In the genomic region with DNA sequence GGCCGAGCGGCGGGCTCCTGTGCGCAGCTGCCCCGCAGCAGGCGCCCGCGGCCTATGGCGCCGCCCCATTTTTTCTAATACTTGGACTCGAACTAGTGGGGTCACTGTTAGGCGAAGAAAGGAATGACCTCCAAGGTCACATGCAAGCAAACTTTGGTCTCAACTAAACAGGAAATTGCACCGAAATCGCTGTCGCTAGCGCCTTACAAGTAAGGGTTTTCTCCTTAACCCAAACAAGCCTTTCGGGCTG, we compare ENCODE assay signal across 9 cellular contexts. TPM values are rescaled to one million over a fixed set of nuclear protein-coding genes. Genes with fewer than 3 reads are reported as not detected.
A peak's percentile ranks its signal among the peaks of the same experiment; 100 is the strongest.
DNase-seq lines count a peak whose midpoint lies in the region; ATAC-seq, FAIRE-seq and TF ChIP-seq lines count a peak whose summit lies in the region.
"Had no signal": no experiment of that assay in that cellular context is flagged by ENCODE, and none has a peak within 500 bp of the region (broad histone marks: within the 10 kb centered on the region; RNA-seq: fewer than 3 reads in every experiment).

No MANE protein-coding gene starts in this region.

- H3K4me2 ChIP-seq in KMS-11: peak overlapping the region; percentile 92

- peak overlapping the region; percentile 97 for H3K4me3 Mint-ChIP-seq in activated CD4-positive, alpha-beta memory T cell treated with anti-CD3 and anti-CD28 coated beads, Interleukin-2, amount 10 ng/mL, durations not matched to agents 7 days and 5 days

- H3K36me3 Mint-ChIP-seq in activated CD4-positive, alpha-beta memory T cell treated with anti-CD3 and anti-CD28 coated beads, Interleukin-2, amount 10 ng/mL, durations not matched to agents 7 days and 5 days (ENCODE audit: low read depth): peaks cover 66% of the 10 kb centered on the region

- POLR2A ChIA-PET in activated CD4-positive, alpha-beta memory T cell treated with anti-CD3 and anti-CD28 coated beads, Interleukin-2, amount 10 ng/mL, durations not matched to agents 7 days and 5 days (lab: Charles Lee): interaction anchor here (0.6 to 2.1 kb wide), 6 partner anchors 9 to 977 kb away, joined by 3 to 13 read pairs (median 6); partner anchors contain the start of gene C18orf32

- H3K9ac ChIP-seq in KMS-11: peak overlapping the region; percentile 86

- H2AFZ ChIP-seq in KMS-11 (ENCODE audit: low read depth) (peak overlapping the region; percentile 96), neuron (ENCODE audit: low read depth, low read length) (peak overlapping the region; percentile 84)

- ATAC-seq in GM21717 (IDR thresholded peaks at IDR 0.05; ENCODE audit: unreplicated experiment): peak; percentile 17

- H3K4me1 ChIP-seq in KMS-11 (ENCODE audit: low read depth, poor library complexity, severe bottlenecking) (peaks cover 20% of the 10 kb centered on the region), neuron (ENCODE audit: insufficient read depth, low read length) (peaks cover 19% of the 10 kb centered on the region)

- no peak for TF ChIP-seq CTCF in KMS-11 (conservative IDR thresholded peaks at IDR 0.05; ENCODE audit: low read depth, low read length)

- no peak for FAIRE-seq in frontal cortex (lab: Jason Lieb, UNC)
- FAIRE-seq: G401.6 had no signal

- peaks cover 51% of the 10 kb centered on the region for H3K4me1 Mint-ChIP-seq in activated CD4-positive, alpha-beta memory T cell treated with anti-CD3 and anti-CD28 coated beads, Interleukin-2, amount 10 ng/mL, durations not matched to agents 7 days and 5 days

- H3K27me3 ChIP-seq in KMS-11 (ENCODE audit: insufficient read depth, low read depth) (no peaks in the 10 kb centered on the region), neuron (ENCODE audit: insufficient read depth, low read length) (no peaks in the 10 kb centered on the region)

- H3K27me3 Mint-ChIP-seq in activated CD4-positive, alpha-beta memory T cell treated with anti-CD3 and anti-CD28 coated beads, Interleukin-2, amount 10 ng/mL, durations not matched to agents 7 days and 5 days: no peaks in the 10 kb centered on the region

- H3K27ac Mint-ChIP-seq in activated CD4-positive, alpha-beta memory T cell treated with anti-CD3 and anti-CD28 coated beads, Interleukin-2, amount 10 ng/mL, durations not matched to agents 7 days and 5 days: peak overlapping the region; percentile 98

- DNase-seq in NCI-H510A treated with DMSO at 0.1 percent for 48 hours (lab: John Stamatoyannopoulos, UW) (peak; percentile 51), NCI-H510A (lab: John Stamatoyannopoulos, UW) (no peak), frontal cortex (ENCODE audit: low spot score in 2 of 2) (peak; percentile 9 to 39), KG1 (lab: John Stamatoyannopoulos, UW) (no peak)
- no peak for DNase-seq in activated CD4-positive, alpha-beta memory T cell treated with anti-CD3 and anti-CD28 coated beads, Interleukin-2, amount 10 ng/mL, durations not matched to agents 7 days and 5 days

- CTCF ChIA-PET in activated CD4-positive, alpha-beta memory T cell treated with anti-CD3 and anti-CD28 coated beads, Interleukin-2, amount 10 ng/mL, durations not matched to agents 7 days and 5 days (lab: Charles Lee): interaction anchor here (1.2 kb wide), 1 partner anchor 8 kb away, joined by 5 read pairs; no protein-coding TSS in a partner anchor

- H3K36me3 ChIP-seq in KMS-11 (ENCODE audit: insufficient read depth) (no peaks in the 10 kb centered on the region), neuron (ENCODE audit: insufficient read depth, low read length) (no peaks in the 10 kb centered on the region)

- peaks cover 2% of the 10 kb centered on the region for H3K9me3 ChIP-seq in neuron (ENCODE audit: low read length)

- H4K20me1 ChIP-seq in KMS-11 (ENCODE audit: insufficient read depth): 0 out of 2 replicates have a peak, but pooled peaks cover 3% of the 10 kb centered on the region

- H3K27ac ChIP-seq in KMS-11: peak overlapping the region; percentile 87

- peak overlapping the region; percentile 48 for H3K4me3 ChIP-seq in KMS-11 (IDR thresholded peaks at IDR 0.05; ENCODE audit: insufficient read depth, low read depth, low read length)
- peak overlapping the region; percentile 72 for H3K4me3 ChIP-seq in neuron (ENCODE audit: low read length)

- H3K9me3 Mint-ChIP-seq in activated CD4-positive, alpha-beta memory T cell treated with anti-CD3 and anti-CD28 coated beads, Interleukin-2, amount 10 ng/mL, durations not matched to agents 7 days and 5 days: peaks cover 13% of the 10 kb centered on the region

- H3K79me2 ChIP-seq in KMS-11 (ENCODE audit: insufficient read depth, low read depth): peaks cover 36% of the 10 kb centered on the region

RNA-seq across cellular contexts. Expression of gene ACAA2, which starts 0.3 kb away (rescaled TPM):
- total RNA-seq in activated CD4-positive, alpha-beta memory T cell treated with anti-CD3 and anti-CD28 coated beads, Interleukin-2, amount 10 ng/mL, durations not matched to agents 7 days and 5 days: 10 to 100 TPM; 86.8 to 93.1 TPM
- total RNA-seq in frontal cortex: 23.2 TPM

Comparison
In these comparisons a context has a peak if more than half of its experiments do, and no peak if none do; other contexts are left out.
1. DNase-seq: peak in NCI-H510A treated with DMSO at 0.1 percent for 48 hours (single experiment) and frontal cortex (2 of 2); none in NCI-H510A (single experiment), activated CD4-positive, alpha-beta memory T cell treated with anti-CD3 and anti-CD28 coated beads, Interleukin-2, amount 10 ng/mL, durations not matched to agents 7 days and 5 days (single experiment) and KG1 (single experiment).